In genomic region chr2:173948198-173948597, GRCh38 we compare ENCODE assay signal across 16 cellular contexts. TPM values are rescaled to one million over a fixed set of nuclear protein-coding genes. Genes with fewer than 3 reads are reported as not detected.
A peak's percentile ranks its signal among the peaks of the same experiment; 100 is the strongest.
DNase-seq lines count a peak whose midpoint lies in the region; ATAC-seq and TF ChIP-seq lines count a peak whose summit lies in the region.
"Had no signal": no experiment of that assay in that cellular context is flagged by ENCODE, and none has a peak within 500 bp of the region (broad histone marks: within the 10 kb centered on the region; RNA-seq: fewer than 3 reads in every experiment).

No MANE protein-coding gene starts in this region.

- BruUV-seq in A673 (replicated peaks; lab: Mats Ljungman, UMichigan) = no TSS peak

- peaks cover 56% of the 10 kb centered on the region for H3K36me3 Mint-ChIP-seq in CD4-positive, alpha-beta T cell (ENCODE audit: low read depth)

- H3K9me3 Mint-ChIP-seq in CD4-positive, alpha-beta T cell = no peaks in the 10 kb centered on the region
- H3K9me3 Mint-ChIP-seq: GM23338, HFFc6 had no signal

- no peak for TF ChIP-seq CTCF in CD4-positive, alpha-beta T cell (IDR thresholded peaks at IDR 0.05)
- TF ChIP-seq CTCF in neutrophil (IDR thresholded peaks at IDR 0.05) (no peak), A673 (conservative IDR thresholded peaks at IDR 0.05; ENCODE audit: low read depth, low read length) (no peak), tibial artery (IDR thresholded peaks at IDR 0.05) (no peak)

- DNase-seq in CD4-positive, alpha-beta T cell = no peak
- DNase-seq in NCI-H69 (lab: John Stamatoyannopoulos, UW) (peak; percentile 2), A673 (ENCODE audit: low spot score) (no peak), tibial artery (no peak)
- no peak for DNase-seq in stimulated activated naive CD4-positive, alpha-beta T cell (lab: John Stamatoyannopoulos, UW)
- DNase-seq: ACHN; BE2C; C1 segment of cervical spinal cord; CD4-positive, alpha-beta memory T cell; DMS79 treated with DMSO at 0.1 percent for 48 hours; GF-D8; H7; HFFc6 had no signal

- no peaks in the 10 kb centered on the region for H3K9me3 ChIP-seq in CD4-positive, alpha-beta T cell (ENCODE audit: control insufficient read depth, low read length)
- H3K9me3 ChIP-seq in neutrophil (no peaks in the 10 kb centered on the region), A673 (ENCODE audit: low read depth, low read length, poor library complexity, severe bottlenecking) (no peaks in the 10 kb centered on the region), tibial artery (no peaks in the 10 kb centered on the region)
- H3K9me3 ChIP-seq: BE2C had no signal

- H3K36me3 ChIP-seq in neutrophil = peaks cover 5% of the 10 kb centered on the region
- peaks cover 5% of the 10 kb centered on the region for H3K36me3 ChIP-seq in A673 (ENCODE audit: insufficient read depth, low read length, poor library complexity, severe bottlenecking)
- H3K36me3 ChIP-seq in tibial artery = peaks cover 0 to 7% (median 0%) of the 10 kb centered on the region in 3 donors

- no peaks in the 10 kb centered on the region for H3K27me3 ChIP-seq in CD4-positive, alpha-beta T cell (ENCODE audit: control insufficient read depth, insufficient read depth, low read length)
- H3K27me3 ChIP-seq in neutrophil (no peaks in the 10 kb centered on the region), A673 (replicated peaks; ENCODE audit: insufficient read depth, low read depth, low read length, poor library complexity) (no peaks in the 10 kb centered on the region), tibial artery (no peaks in the 10 kb centered on the region)
- H3K27me3 ChIP-seq: BE2C had no signal

- POLR2A ChIA-PET in CD4-positive, alpha-beta T cell (lab: Charles Lee) = interaction anchor here (1.6 kb wide), 1 partner anchor 16 kb away, joined by 6 read pairs; no protein-coding TSS in a partner anchor
- POLR2A ChIA-PET in A673 (lab: Charles Lee; ENCODE audit: low non-redundant PET) = no interaction called here

- H3K27me3 Mint-ChIP-seq in CD4-positive, alpha-beta T cell = no peaks in the 10 kb centered on the region
- H3K27me3 Mint-ChIP-seq: CD4-positive, alpha-beta memory T cell had no signal

- CTCF ChIA-PET in CD4-positive, alpha-beta T cell (lab: Charles Lee) = no interaction called here
- CTCF ChIA-PET in A673 (lab: Charles Lee) = no interaction called here

- intact Hi-C loops in CD4-positive, alpha-beta T cell (cut with DNase I, micrococcal nuclease) = no loop called here
- intact Hi-C loops in A673 (cut with micrococcal nuclease; ENCODE audit: unreplicated experiment) (no loop called here), tibial artery (cut with DNase I; ENCODE audit: low total_unique reads) (no loop called here)

- peak overlapping the region; percentile 32 for H3K27ac Mint-ChIP-seq in CD4-positive, alpha-beta T cell
- H3K27ac Mint-ChIP-seq: GM23338, HFFc6 had no signal

- peak overlapping the region; percentile 35 for H3K4me3 Mint-ChIP-seq in CD4-positive, alpha-beta T cell
- H3K4me3 Mint-ChIP-seq: GM23338, HFFc6 had no signal

- no peak overlapping the region for H3K27ac ChIP-seq in CD4-positive, alpha-beta T cell (ENCODE audit: low read depth, low read length)
- peak overlapping the region; percentile 90 for H3K27ac ChIP-seq in neutrophil
- H3K27ac ChIP-seq in A673 (ENCODE audit: low read depth, low read length, poor library complexity, severe bottlenecking) = no peak overlapping the region
- H3K27ac ChIP-seq in tibial artery = no peak overlapping the region

- no peak overlapping the region for H3K4me3 ChIP-seq in neutrophil (ENCODE audit: low read depth in 1 of 2, low read length in 1 of 2)
- H3K4me3 ChIP-seq in A673 (ENCODE audit: low read depth, low read length, poor library complexity, severe bottlenecking) = no peak overlapping the region
- no peak overlapping the region for H3K4me3 ChIP-seq in tibial artery
- H3K4me3 ChIP-seq: GM23338 had no signal

- H3K4me1 Mint-ChIP-seq in CD4-positive, alpha-beta T cell (ENCODE audit: low read depth) = peaks cover 93% of the 10 kb centered on the region

- H3K4me1 ChIP-seq in neutrophil (ENCODE audit: control insufficient read depth in 1 of 2, insufficient read depth in 1 of 2, low read depth in 1 of 2, low read length in 1 of 2) (peaks cover 65 to 68% of the 10 kb centered on the region in 2 experiments), A673 (ENCODE audit: insufficient read depth, low read length, poor library complexity, severe bottlenecking) (peaks cover 8% of the 10 kb centered on the region), tibial artery (peaks cover 0 to 93% (median 34%) of the 10 kb centered on the region in 4 donors)
- H3K4me1 ChIP-seq: BE2C had no signal

- ATAC-seq in CD4-positive, alpha-beta T cell (ENCODE audit: poor library complexity) = no peak
- ATAC-seq: GM23338, HCT116 had no signal

RNA-seq across cellular contexts. Expression of gene SP3, which starts 17.0 kb away (rescaled TPM):
- 100 to 1,000 TPM; 159 to 166 TPM for total RNA-seq in CD4-positive, alpha-beta T cell
- 84.5 and 90.8 TPM in 2 replicates for total RNA-seq in A673 (2021)
